Comparison of ENCODE assay signal across 8 cellular contexts in genomic region chr9:107141967-107142366, GRCh38.
DNase-seq lines count a peak whose midpoint lies in the region; ATAC-seq and TF ChIP-seq lines count a peak whose summit lies in the region.
"Had no signal": no experiment of that assay in that cellular context is flagged by ENCODE, and none has a peak within 500 bp of the region (broad histone marks: within the 10 kb centered on the region; RNA-seq: fewer than 3 reads in every experiment).

No MANE protein-coding gene starts in this region.

- peak; percentile 34; the same call in 1 of the 2 replicates for TF ChIP-seq CTCF in GM12874 (IDR thresholded peaks at IDR 0.05; ENCODE audit: insufficient read depth, low read depth, low read length)
- peak; percentile 58 for TF ChIP-seq CTCF in osteocyte (IDR thresholded peaks at IDR 0.05)

- no peaks in the 10 kb centered on the region for H3K36me3 Mint-ChIP-seq in osteocyte (ENCODE audit: unreplicated experiment)

- ATAC-seq in GM21576 (IDR thresholded peaks at IDR 0.05; ENCODE audit: unreplicated experiment) (no peak), GM21381 (IDR thresholded peaks at IDR 0.05; ENCODE audit: unreplicated experiment) (no peak)

- no peaks in the 10 kb centered on the region for H3K9me3 Mint-ChIP-seq in osteocyte (ENCODE audit: unreplicated experiment)

- H3K27me3 Mint-ChIP-seq in osteocyte (ENCODE audit: unreplicated experiment) = peaks cover 51% of the 10 kb centered on the region

- H3K27ac ChIP-seq in cingulate gyrus (ENCODE audit: low read depth, low read length) = peak overlapping the region; percentile 24

- H3K27ac Mint-ChIP-seq in osteocyte (ENCODE audit: unreplicated experiment) = no peak overlapping the region

- H3K4me1 Mint-ChIP-seq in osteocyte (ENCODE audit: unreplicated experiment) = no peaks in the 10 kb centered on the region

- H3K4me3 Mint-ChIP-seq in osteocyte (ENCODE audit: unreplicated experiment) = no peak overlapping the region

- DNase-seq in NCI-H748 (lab: John Stamatoyannopoulos, UW; ENCODE audit: unreplicated experiment) = peak; percentile 22
- DNase-seq in osteocyte (ENCODE audit: extremely low spot score, unreplicated experiment) = no peak
- DNase-seq in activated gamma-delta T cell (lab: John Stamatoyannopoulos, UW) = no peak
- DNase-seq: NCI-H187 had no signal
